Comparison of ENCODE assay signal across 8 cellular contexts in the genomic region with DNA sequence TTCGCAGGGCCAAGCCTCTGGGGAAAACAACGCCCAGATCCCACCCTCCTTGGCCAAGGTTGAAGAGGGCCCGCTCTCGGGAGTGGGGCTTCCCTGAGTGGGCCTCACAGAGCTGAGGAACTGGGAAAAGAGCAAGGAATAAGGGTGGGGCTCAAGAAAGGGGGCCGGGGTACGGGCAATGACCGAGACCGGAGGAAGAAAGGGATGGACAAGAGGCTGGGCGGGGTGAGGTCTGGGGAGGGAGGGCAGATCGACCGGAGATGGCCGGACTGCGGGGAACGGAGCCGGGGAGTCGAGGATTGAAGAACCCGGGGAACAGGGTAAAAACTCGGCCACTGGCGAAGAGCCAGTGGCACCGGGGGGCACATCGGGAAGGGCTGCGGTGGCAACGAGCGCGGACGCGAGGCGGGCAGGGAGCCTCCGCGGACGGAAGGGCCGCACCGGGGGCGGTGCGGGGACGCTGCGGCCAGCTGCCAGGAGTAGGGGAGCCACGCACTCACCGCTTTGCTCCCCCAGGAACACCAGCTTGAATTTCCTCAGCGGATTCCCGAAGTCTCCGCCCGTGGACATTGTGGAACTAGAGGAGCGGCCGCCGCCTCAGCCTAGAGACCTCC. TPM values are rescaled to one million over a fixed set of nuclear protein-coding genes. Genes with fewer than 3 reads are reported as not detected.
DNase-seq lines count a peak whose midpoint lies in the region; ATAC-seq, FAIRE-seq and TF ChIP-seq lines count a peak whose summit lies in the region.

No MANE protein-coding gene starts in this region.

- DNase-seq in GM10266 (ENCODE audit: extremely low spot score): peak; percentile 32
- peak; percentile 8 for DNase-seq in HFFc6
- DNase-seq in GM12878 (ENCODE audit: low read depth, low spot score): no peak
- DNase-seq in skeletal muscle cell (ENCODE audit: low read depth): no peak
- DNase-seq in SIG-M5 treated with dmso at 0.1 percent for 504 hours (lab: John Stamatoyannopoulos, UW; ENCODE audit: unreplicated experiment): no peak

- H3K9me3 ChIP-seq in OCI-LY1 (ENCODE audit: low read length) (no peaks in the 10 kb centered on the region), GM12878 (replicated peaks; ENCODE audit: control insufficient read depth, insufficient read depth, low read length) (no peaks in the 10 kb centered on the region), iPS-18a (ENCODE audit: control insufficient read depth, low read depth, low read length) (no peaks in the 10 kb centered on the region)

- no peaks in the 10 kb centered on the region for H3K9me3 Mint-ChIP-seq in HFFc6

- no peaks in the 10 kb centered on the region for H3F3A ChIP-seq in OCI-LY1 (ENCODE audit: insufficient read depth, low read length)

- peaks cover 2% of the 10 kb centered on the region; the same call in 1 of the 2 replicates for H3K27me3 Mint-ChIP-seq in HFFc6 (ENCODE audit: insufficient read depth)

- no peak for TF ChIP-seq POLR2A in GM12878 (IDR thresholded peaks at IDR 0.05; ENCODE audit: low read depth, low read length)

- CTCF ChIA-PET in GM12878 (lab: Yijun Ruan, JAX): interaction anchor here (1.1 to 4.2 kb wide), 4 partner anchors 19 to 99 kb away, joined by 3 to 41 read pairs (median 3); no protein-coding TSS in a partner anchor

- peak overlapping the region; percentile 92 for H3K9ac ChIP-seq in OCI-LY1 (ENCODE audit: low read length)
- H3K9ac ChIP-seq in GM12878 (ENCODE audit: control insufficient read depth, insufficient read depth, low read length): peak overlapping the region; percentile 84
- H3K9ac ChIP-seq in iPS-18a (ENCODE audit: low read length): peak overlapping the region; percentile 77

- BruUV-seq in GM12878 (replicated peaks; lab: Mats Ljungman, UMichigan): no TSS peak

- H3K4me1 Mint-ChIP-seq in HFFc6 (ENCODE audit: low read depth): peaks cover 22% of the 10 kb centered on the region

- H3K4me3 ChIP-seq in OCI-LY1 (ENCODE audit: low read depth, low read length, poor library complexity, severe bottlenecking) (peak overlapping the region; percentile 97), GM12878 (peak overlapping the region; percentile 98), iPS-18a (ENCODE audit: low read length) (peak overlapping the region; percentile 93), skeletal muscle cell (ENCODE audit: low read depth, low read length) (peak overlapping the region; percentile 96)

- H3K4me1 ChIP-seq in OCI-LY1 (ENCODE audit: insufficient read depth, low read length, severe bottlenecking) (peaks cover 32% of the 10 kb centered on the region), GM12878 (ENCODE audit: control insufficient read depth, insufficient read depth, low read length) (no peaks in the 10 kb centered on the region; the same call in 1 of the 2 replicates), iPS-18a (ENCODE audit: control insufficient read depth, low read depth, low read length) (peaks cover 20% of the 10 kb centered on the region)

- RAD21 ChIA-PET in GM12878 (lab: Charles Lee; ENCODE audit: unreplicated experiment): interaction anchor here (3.3 kb wide), 1 partner anchor 19 kb away, joined by 37 read pairs; no protein-coding TSS in a partner anchor

- H4K20me1 ChIP-seq in OCI-LY1 (ENCODE audit: insufficient read depth, low read length): no peaks in the 10 kb centered on the region
- no peaks in the 10 kb centered on the region for H4K20me1 ChIP-seq in GM12878 (ENCODE audit: control insufficient read depth, insufficient read depth)

- H3K27me3 ChIP-seq in OCI-LY1 (ENCODE audit: insufficient read depth, low read length): no peaks in the 10 kb centered on the region
- no peaks in the 10 kb centered on the region for H3K27me3 ChIP-seq in GM12878 (replicated peaks in 1 of 2; ENCODE audit: control insufficient read depth in 2 of 2, insufficient read depth in 2 of 2, low read length in 1 of 2)
- H3K27me3 ChIP-seq in iPS-18a (ENCODE audit: control insufficient read depth, insufficient read depth, low read length): no peaks in the 10 kb centered on the region

- H3K79me2 ChIP-seq in OCI-LY1 (ENCODE audit: insufficient read depth, low read length): peaks cover 34% of the 10 kb centered on the region
- H3K79me2 ChIP-seq in GM12878 (ENCODE audit: control insufficient read depth, insufficient read depth, low read length): peaks cover 47% of the 10 kb centered on the region

- peak overlapping the region; percentile 99 for H3K4me3 Mint-ChIP-seq in HFFc6

- peak overlapping the region; percentile 92 for H3K27ac Mint-ChIP-seq in HFFc6

- H3K9me2 ChIP-seq in OCI-LY1 (ENCODE audit: low read depth, low read length): no peaks in the 10 kb centered on the region

- TF ChIP-seq CTCF in GM10266 (IDR thresholded peaks at IDR 0.05; ENCODE audit: control insufficient read depth, insufficient read depth, low read depth, missing control alignments) (no peak), HFFc6 (IDR thresholded peaks at IDR 0.05) (no peak), OCI-LY1 (IDR thresholded peaks at IDR 0.05; ENCODE audit: low read length) (no peak), GM12878 (IDR thresholded peaks at IDR 0.05 in 2 of 3, conservative IDR thresholded peaks at IDR 0.05 in 1 of 3; ENCODE audit: control insufficient read depth in 2 of 3, extremely low read depth in 1 of 3, insufficient read depth in 1 of 3, low read depth in 3 of 3, low read length in 3 of 3) (no peak)

- in situ Hi-C loops in GM12878 (cut with MboI): no loop called here

- TF ChIP-seq RAD21 in GM12878 (IDR thresholded peaks at IDR 0.05; ENCODE audit: insufficient read depth, low read depth, low read length): no peak

- WGBS in GM12878 (ENCODE audit: insufficient coverage, insufficient replicate concordance, low lambda C conversion rate, missing lambda C conversion rate): under 1% methylated on average over 39 of the region's 46 CpGs

- no peak for FAIRE-seq in GM12878 (lab: Jason Lieb, UNC)

- peaks cover 7% of the 10 kb centered on the region for H3K36me3 Mint-ChIP-seq in HFFc6 (ENCODE audit: low read depth)

- POLR2A ChIA-PET in GM12878 (lab: Charles Lee): interaction anchor here (1.4 to 8.1 kb wide), 5 partner anchors 9 to 222 kb away, joined by 4 to 106 read pairs (median 5); a partner anchor contains a TSS

- TF ChIP-seq EP300 in GM12878 (IDR thresholded peaks at IDR 0.05; ENCODE audit: borderline replicate concordance in 1 of 2, control insufficient read depth in 1 of 2, low read depth in 2 of 2, low read length in 2 of 2): no peak

- peak overlapping the region; percentile 98 for H3K4me2 ChIP-seq in OCI-LY1 (ENCODE audit: low read length)
- H3K4me2 ChIP-seq in GM12878 (ENCODE audit: control insufficient read depth, insufficient read depth): peak overlapping the region; percentile 79

- SMC1A ChIA-PET in GM12878 (lab: Charles Lee; ENCODE audit: uncharacterized antibody, unreplicated experiment): interaction anchor here (0.9 to 5.5 kb wide), 5 partner anchors 15 to 134 kb away, joined by 3 to 53 read pairs (median 4); a partner anchor contains a TSS

- no peak overlapping the region for H2AFZ ChIP-seq in OCI-LY1 (ENCODE audit: low read length)
- H2AFZ ChIP-seq in GM12878 (ENCODE audit: control insufficient read depth, low read depth, low read length): peak overlapping the region; percentile 92

- intact Hi-C loops in GM12878 (cut with micrococcal nuclease; ENCODE audit: unreplicated experiment): no loop called here

- H3K27ac ChIP-seq in OCI-LY1 (ENCODE audit: low read depth, low read length, poor library complexity, severe bottlenecking) (peak overlapping the region; percentile 47), GM12878 (ENCODE audit: control insufficient read depth, insufficient read depth) (peak overlapping the region; percentile 78), iPS-18a (ENCODE audit: low read length) (no peak overlapping the region)

- H3K36me3 ChIP-seq in OCI-LY1 (ENCODE audit: insufficient read depth, low read length) (no peaks in the 10 kb centered on the region), GM12878 (ENCODE audit: control insufficient read depth in 2 of 2, insufficient read depth in 2 of 2, low read length in 1 of 2) (peaks cover 0 to 2% of the 10 kb centered on the region in 2 experiments; a peak in 2 of 4 replicates), iPS-18a (ENCODE audit: control insufficient read depth, low read depth, low read length) (no peaks in the 10 kb centered on the region)

- ATAC-seq in GM12878: peak; percentile 37
- no peak for ATAC-seq in GM21515 (IDR thresholded peaks at IDR 0.05; ENCODE audit: unreplicated experiment)

RNA-seq across cellular contexts. Expression of a gene that starts 0.7 kb away (rescaled TPM):
- 100 to 1,000 TPM in 5 of 6 experiments, 10 to 100 TPM in 1; 91.7 to 130 (median 109) TPM for total RNA-seq in HFFc6 (2021; fragmentation: NEBNext Ultra II Directional; extraction: Animal tissue kit (Norgen Biotek cat#: 25700))
- 50.6 and 58.6 TPM in 2 replicates for total RNA-seq in GM12878 (2013; cell fraction: nucleolus; rRNA removed)
- total RNA-seq in GM12878 (2014; rRNA removed) (23.9 and 27.7 TPM in 2 replicates), GM12878 (2014; rRNA removed; fragmentation: Illumina TruSeq; extraction: Trizol) (27.7 and 27.9 TPM in 2 replicates), GM12878 (2021) (41.7 and 47.4 TPM in 2 replicates)
- 22.3 TPM for polyA plus RNA-seq in GM12878 (2011; ENCODE audit: low read depth)
- polyA plus RNA-seq in GM12878 (2011; rRNA removed) (107 and 148 TPM in 2 replicates), GM12878 (2014; fragmentation: Illumina TruSeq; extraction: Trizol) (40.3 and 53.0 TPM in 2 replicates), GM12878 (2014; fragmentation: Nextera tagmentation; extraction: Ambion mirVana) (10 to 100 TPM in 1 of 2 experiments, 1 to 10 TPM in 1; 9.8 to 10.9 TPM), GM12878 (2014; rRNA removed) (25.9 and 29.8 TPM in 2 replicates), GM12878 (2016; fragmentation: Nextera tagmentation; extraction: Ambion mirVana) (10 to 100 TPM; 48.4 to 50.0 TPM)
- 28.7 and 29.5 TPM in 2 replicates for polyA plus RNA-seq in GM12878 (2011; cell fraction: cytosol; rRNA removed)
- 25.9 and 31.9 TPM in 2 replicates for polyA plus RNA-seq in GM12878 (2011; cell fraction: nucleus; rRNA removed)
- 30.5 and 36.3 TPM in 2 replicates for polyA plus RNA-seq in GM12878 (2012)
- polyA minus RNA-seq in GM12878 (2011; rRNA and poly(A)+ RNA removed): 64.9 and 149 TPM in 2 replicates
- 27.6 and 44.8 TPM in 2 replicates for polyA minus RNA-seq in GM12878 (2011; cell fraction: cytosol; rRNA and poly(A)+ RNA removed)
- 11.8 and 16.6 TPM in 2 replicates for polyA minus RNA-seq in GM12878 (2011; cell fraction: nucleus; rRNA and poly(A)+ RNA removed)

RNA-seq across cellular contexts. Expression of a gene that starts 27.5 kb away (rescaled TPM):
- total RNA-seq in HFFc6 (2021; fragmentation: NEBNext Ultra II Directional; extraction: Animal tissue kit (Norgen Biotek cat#: 25700)): 10 to 100 TPM; 29.3 to 39.4 (median 35.1) TPM
- 22.1 and 22.6 TPM in 2 replicates for total RNA-seq in GM12878 (2013; cell fraction: nucleolus; rRNA removed)
- total RNA-seq in GM12878 (2014; rRNA removed): 63.1 and 79.3 TPM in 2 replicates
- total RNA-seq in GM12878 (2014; rRNA removed; fragmentation: Illumina TruSeq; extraction: Trizol): 67.7 and 74.5 TPM in 2 replicates
- total RNA-seq in GM12878 (2021): 42.2 and 50.6 TPM in 2 replicates
- polyA plus RNA-seq in GM12878 (2011; ENCODE audit: low read depth): 31.7 TPM
- 92.4 and 101 TPM in 2 replicates for polyA plus RNA-seq in GM12878 (2011; rRNA removed)
- 42.4 and 51.5 TPM in 2 replicates for polyA plus RNA-seq in GM12878 (2011; cell fraction: cytosol; rRNA removed)
- 27.3 and 29.6 TPM in 2 replicates for polyA plus RNA-seq in GM12878 (2011; cell fraction: nucleus; rRNA removed)
- 48.1 and 51.2 TPM in 2 replicates for polyA plus RNA-seq in GM12878 (2012)
- 46.7 and 47.1 TPM in 2 replicates for polyA plus RNA-seq in GM12878 (2014; fragmentation: Illumina TruSeq; extraction: Trizol)
- polyA plus RNA-seq in GM12878 (2014; fragmentation: Nextera tagmentation; extraction: Ambion mirVana): 100 to 1,000 TPM; 149 to 159 TPM
- 51.5 and 56.4 TPM in 2 replicates for polyA plus RNA-seq in GM12878 (2014; rRNA removed)
- polyA plus RNA-seq in GM12878 (2016; fragmentation: Nextera tagmentation; extraction: Ambion mirVana): 100 to 1,000 TPM; 110 to 113 TPM
- 27.0 and 29.2 TPM in 2 replicates for polyA minus RNA-seq in GM12878 (2011; rRNA and poly(A)+ RNA removed)
- polyA minus RNA-seq in GM12878 (2011; cell fraction: cytosol; rRNA and poly(A)+ RNA removed): 8.8 and 15.2 TPM in 2 replicates
- polyA minus RNA-seq in GM12878 (2011; cell fraction: nucleus; rRNA and poly(A)+ RNA removed): 8.3 and 12.7 TPM in 2 replicates

Comparison
In these comparisons a context has a peak if more than half of its experiments do, and no peak if none do; other contexts are left out.
1. DNase-seq: peak in GM10266 (single experiment) and HFFc6 (single experiment); none in GM12878 (single experiment), skeletal muscle cell (single experiment) and SIG-M5 treated with dmso at 0.1 percent for 504 hours (single experiment).
2. Peak in every context shown above with its lines, with median percentiles within 50 percentile points of each other: H3K4me3 ChIP-seq and H3K9ac ChIP-seq.